Comparison of ENCODE assay signal across 1 cellular context in genomic region chr21:33686386-33686785, GRCh38.
TF ChIP-seq lines count a peak whose summit lies in the region.

No MANE protein-coding gene starts in this region.

TF ChIP-seq in GM23338, 12 proteins besides CTCF, POLR2A, EP300 and RAD21 (continued from another document):
- TF ChIP-seq ZNF462 (CRISPR knock-in tag; IDR thresholded peaks at IDR 0.05) (no peak), ETS1 (IDR thresholded peaks at IDR 0.05) (no peak), EZH2 (IDR thresholded peaks at IDR 0.05; ENCODE audit: low read depth, unreplicated experiment) (no peak), EZH2phosphoT487 (IDR thresholded peaks at IDR 0.05; ENCODE audit: unreplicated experiment) (no peak)
